ENCODE assay signal across 8 cellular contexts in the genomic region with DNA sequence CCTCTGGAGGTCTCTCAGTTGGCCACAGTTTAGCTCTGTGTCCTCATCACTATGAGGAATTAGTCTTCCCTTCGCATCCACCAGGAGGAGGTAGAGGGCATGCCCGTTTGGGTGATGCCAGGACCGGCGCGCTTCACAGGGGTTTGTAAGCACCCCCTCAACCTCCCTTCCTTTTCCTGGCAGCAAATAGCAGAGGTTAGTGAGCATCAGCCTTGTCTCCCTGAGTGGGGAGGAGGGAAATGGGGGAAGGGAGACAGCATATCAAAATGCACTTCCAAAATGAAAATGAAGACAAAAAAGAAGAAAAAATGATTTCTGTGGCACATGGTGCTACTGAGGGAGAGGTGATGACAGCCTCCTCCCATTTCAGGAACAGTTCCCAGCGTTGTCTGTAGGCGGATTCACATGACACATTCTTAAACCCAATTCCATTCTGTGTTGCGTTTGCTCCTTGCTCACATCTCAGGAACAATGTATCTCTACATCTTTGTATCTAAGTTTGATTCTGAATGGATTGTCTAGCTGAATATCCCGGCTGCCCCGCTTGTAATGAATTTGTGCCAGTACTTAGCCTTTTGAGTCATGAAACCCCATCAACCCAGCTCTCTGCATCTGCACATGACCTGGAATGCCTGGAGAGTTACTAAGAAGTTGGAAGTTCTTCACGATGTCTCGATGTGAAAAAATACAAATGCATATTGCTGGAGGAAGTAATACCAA. TPM values are rescaled to one million over a fixed set of nuclear protein-coding genes. Genes with fewer than 3 reads are reported as not detected.
DNase-seq lines count a peak whose midpoint lies in the region; ATAC-seq and TF ChIP-seq lines count a peak whose summit lies in the region.

No MANE protein-coding gene starts in this region.

- H3F3A ChIP-seq in SU-DHL-6 (ENCODE audit: insufficient read depth), result no peaks in the 10 kb centered on the region

- H3K9me3 ChIP-seq in SU-DHL-6 (ENCODE audit: insufficient read depth, low read length), result no peaks in the 10 kb centered on the region
- no peaks in the 10 kb centered on the region for H3K9me3 ChIP-seq in adipocyte (ENCODE audit: control insufficient read depth, low read length)
- H3K9me3 ChIP-seq in heart left ventricle, result no peaks in the 10 kb centered on the region

- no peak overlapping the region for H3K4me2 ChIP-seq in SU-DHL-6 (ENCODE audit: low read depth, low read length, poor library complexity, severe bottlenecking)

- H3K27ac Mint-ChIP-seq in progenitor cell of endocrine pancreas, result no peak overlapping the region

- TF ChIP-seq CTCF in LNCAP (IDR thresholded peaks at IDR 0.05) (peak; percentile 83), SU-DHL-6 (IDR thresholded peaks at IDR 0.05; ENCODE audit: insufficient read depth, low read length, poor library complexity, severe bottlenecking) (peak; percentile 45), heart left ventricle (IDR thresholded peaks at IDR 0.05) (peak; percentile 58 to 87 (median 78)), progenitor cell of endocrine pancreas (IDR thresholded peaks at IDR 0.05; ENCODE audit: unreplicated experiment) (peak; percentile 80)

- no peak overlapping the region for H3K4me3 Mint-ChIP-seq in progenitor cell of endocrine pancreas (ENCODE audit: low read depth)

- H2AFZ ChIP-seq in SU-DHL-6 (ENCODE audit: low read depth, low read length, severe bottlenecking), result no peak overlapping the region

- no peaks in the 10 kb centered on the region for H3K36me3 ChIP-seq in SU-DHL-6 (ENCODE audit: low read length)
- H3K36me3 ChIP-seq in adipocyte (ENCODE audit: control insufficient read depth, insufficient read depth, low read length, severe bottlenecking), result no peaks in the 10 kb centered on the region
- no peaks in the 10 kb centered on the region for H3K36me3 ChIP-seq in heart left ventricle

- peaks cover 20% of the 10 kb centered on the region for H3K27me3 Mint-ChIP-seq in progenitor cell of endocrine pancreas

- intact Hi-C loops in heart left ventricle (cut with DNase I), result loop anchor here in 6 of 10 donors (2.0 to 10.0 kb wide), 6 partner anchors 47 to 211 kb away; a partner anchor contains a TSS

- 7 to 11% (median 9%) methylated on average over 12 of the region's 12 CpGs for WGBS in heart left ventricle, 4 donors

- ATAC-seq in heart left ventricle, result peak; percentile 76 to 93 (median 92)
- no peak for ATAC-seq in GM21447 (IDR thresholded peaks at IDR 0.05; ENCODE audit: unreplicated experiment)

- no peaks in the 10 kb centered on the region for H3K79me2 ChIP-seq in SU-DHL-6 (ENCODE audit: insufficient read depth, low read length)

- H3K4me1 ChIP-seq in adipocyte (ENCODE audit: control insufficient read depth, insufficient read depth, low read length), result peaks cover 21% of the 10 kb centered on the region
- H3K4me1 ChIP-seq in heart left ventricle, result peaks cover 0 to 13% (median 6%) of the 10 kb centered on the region in 12 donors

- H3K36me3 Mint-ChIP-seq in progenitor cell of endocrine pancreas (ENCODE audit: insufficient read depth), result no peaks in the 10 kb centered on the region

- H3K9ac ChIP-seq in SU-DHL-6 (ENCODE audit: low read length), result no peak overlapping the region
- H3K9ac ChIP-seq in adipocyte (ENCODE audit: low read length), result peak overlapping the region; percentile 37

- H4K20me1 ChIP-seq in SU-DHL-6 (ENCODE audit: low read depth, low read length), result no peaks in the 10 kb centered on the region

- H3K4me1 Mint-ChIP-seq in progenitor cell of endocrine pancreas (ENCODE audit: low read depth), result peaks cover 2% of the 10 kb centered on the region

- H3K27ac ChIP-seq in SU-DHL-6 (ENCODE audit: low read depth, low read length), result no peak overlapping the region
- peak overlapping the region in 1 of 12 donors; percentile 6 for H3K27ac ChIP-seq in heart left ventricle

- DNase-seq in ELR (ENCODE audit: low read depth), result peak; percentile 86
- DNase-seq in adipocyte (ENCODE audit: low read depth), result peak; percentile 84
- DNase-seq in heart left ventricle, result peak; percentile 56 to 75 (median 71)
- peak; percentile 41 for DNase-seq in progenitor cell of endocrine pancreas (ENCODE audit: low spot score, unreplicated experiment)
- no peak for DNase-seq in NCI-H2029 treated with DMSO at 0.1 percent for 48 hours (lab: John Stamatoyannopoulos, UW)

- H3K9me2 ChIP-seq in SU-DHL-6 (replicated peaks; ENCODE audit: insufficient read depth, low read length), result no peaks in the 10 kb centered on the region

- no peak for TF ChIP-seq POLR2A in heart left ventricle (IDR thresholded peaks at IDR 0.05)

- H3K4me3 ChIP-seq in SU-DHL-6 (ENCODE audit: insufficient read depth, low read length, poor library complexity, severe bottlenecking), result no peak overlapping the region
- H3K4me3 ChIP-seq in adipocyte (ENCODE audit: low read length), result peak overlapping the region; percentile 77
- peak overlapping the region in 8 of 12 donors; percentile 7 to 46 (median 36) for H3K4me3 ChIP-seq in heart left ventricle

- H3K27me3 ChIP-seq in SU-DHL-6 (ENCODE audit: low read length), result no peaks in the 10 kb centered on the region
- no peaks in the 10 kb centered on the region for H3K27me3 ChIP-seq in adipocyte (replicated peaks; ENCODE audit: control insufficient read depth, insufficient read depth, low read length)
- no peaks in the 10 kb centered on the region for H3K27me3 ChIP-seq in heart left ventricle

- H3K9me3 Mint-ChIP-seq in progenitor cell of endocrine pancreas (ENCODE audit: low read depth), result no peaks in the 10 kb centered on the region

RNA-seq across cellular contexts. Expression of a gene that starts 45.1 kb away (rescaled TPM):
- total RNA-seq in heart left ventricle (10 to 100 TPM in 3 of 9 donors, 1 to 10 TPM in 6; 2.5 to 15.4 (median 3.7) TPM), progenitor cell of endocrine pancreas (86.7 and 106 TPM in 2 replicates)
- 10 to 100 TPM in 1 of 2 donors, 1 to 10 TPM in 1; 2.6 to 13.7 TPM for polyA plus RNA-seq in heart left ventricle

RNA-seq across cellular contexts. Expression of a gene that starts 56.1 kb away (rescaled TPM):
- total RNA-seq in heart left ventricle, result 10 to 100 TPM; 23.1 to 58.7 (median 37.2) TPM
- polyA plus RNA-seq in heart left ventricle, result 1 to 10 TPM; 5.3 to 5.5 TPM
- total RNA-seq in progenitor cell of endocrine pancreas, result 64.0 and 71.2 TPM in 2 replicates
